10 cellular contexts compared by ENCODE assay signal in the genomic region with DNA sequence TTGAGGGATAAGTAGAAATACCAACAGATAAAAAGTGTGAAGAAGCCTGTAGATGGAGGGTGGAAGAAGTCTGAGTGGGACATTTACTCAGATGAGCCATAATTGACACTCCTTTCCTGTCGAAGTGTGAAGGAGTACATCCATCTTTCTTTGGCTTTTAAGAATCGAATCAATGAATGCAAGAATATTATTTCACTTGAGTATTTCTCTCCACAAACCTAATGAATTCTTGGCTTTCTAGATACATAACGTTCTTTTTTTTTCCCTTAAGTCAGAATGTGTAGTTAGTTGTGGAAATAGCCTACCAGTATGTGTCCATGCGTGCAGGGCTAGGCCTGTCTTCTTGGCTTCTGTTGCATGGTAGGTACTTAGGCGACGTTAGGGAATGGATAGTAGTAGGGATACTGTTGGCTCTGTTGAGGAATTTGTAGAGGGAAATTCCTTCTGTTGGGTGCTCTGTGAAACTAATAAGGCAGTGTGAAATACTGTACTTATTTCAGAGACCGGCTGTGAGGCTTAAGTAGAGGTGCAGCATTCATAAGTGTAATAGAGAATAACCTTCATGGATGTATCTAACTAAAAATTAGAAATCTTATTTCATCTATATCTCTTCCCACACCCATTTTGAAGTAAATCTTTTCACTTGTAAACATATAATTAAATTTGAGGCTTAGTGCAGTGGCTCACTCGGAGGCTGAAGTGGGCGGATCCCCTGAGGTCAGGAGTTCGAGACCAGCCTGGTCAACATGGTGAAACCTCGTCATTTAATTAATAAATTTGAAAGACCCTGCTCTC. TPM values are rescaled to one million over a fixed set of nuclear protein-coding genes. Genes with fewer than 3 reads are reported as not detected.
DNase-seq lines count a peak whose midpoint lies in the region; FAIRE-seq and TF ChIP-seq lines count a peak whose summit lies in the region.
"Had no signal": no experiment of that assay in that cellular context is flagged by ENCODE, and none has a peak within 500 bp of the region (broad histone marks: within the 10 kb centered on the region; RNA-seq: fewer than 3 reads in every experiment).

No MANE protein-coding gene starts in this region.

- H3K9me3 Mint-ChIP-seq in activated T-cell treated with anti-CD3 and anti-CD28 coated beads, Interleukin-2, amount 50 U/mL, for 24 hours: no peaks in the 10 kb centered on the region
- H3K9me3 Mint-ChIP-seq in activated T-helper 1 cell treated with anti-CD3 and anti-CD28 coated beads, Interleukin-12 subunit alpha, Interleukin-12 subunit beta, Interleukin-2, Interleukin-4 antibody, amounts not matched to agents 30 ng/mL and 10 ng/mL and 1 ng/mL, durations not matched to agents 14 hours and 24 hours and 36 hours: no peaks in the 10 kb centered on the region

- no peak for TF ChIP-seq POLR2A in suprapubic skin (IDR thresholded peaks at IDR 0.05)

- H3K27me3 Mint-ChIP-seq in activated T-cell treated with anti-CD3 and anti-CD28 coated beads, Interleukin-2, amount 50 U/mL, for 24 hours: no peaks in the 10 kb centered on the region
- no peaks in the 10 kb centered on the region for H3K27me3 Mint-ChIP-seq in activated T-helper 1 cell treated with anti-CD3 and anti-CD28 coated beads, Interleukin-12 subunit alpha, Interleukin-12 subunit beta, Interleukin-2, Interleukin-4 antibody, amounts not matched to agents 30 ng/mL and 10 ng/mL and 1 ng/mL, durations not matched to agents 14 hours and 24 hours and 36 hours (ENCODE audit: insufficient read depth)

- H3K36me3 ChIP-seq in suprapubic skin: peaks cover 40% of the 10 kb centered on the region

- H3K27ac ChIP-seq in suprapubic skin: peak overlapping the region; percentile 97

- intact Hi-C loops in activated T-helper 1 cell treated with anti-CD3 and anti-CD28 coated beads, Interleukin-12 subunit alpha, Interleukin-12 subunit beta, Interleukin-2, Interleukin-4 antibody, amounts not matched to agents 30 ng/mL and 10 ng/mL and 1 ng/mL, durations not matched to agents 14 hours and 24 hours and 36 hours (cut with micrococcal nuclease): loop anchor here (5.0 to 10.0 kb wide), 4 partner anchors 154 to 1299 kb away; partner anchors contain the start of genes DXO, LEMD2, PSMB9 and TAP1

- H3K4me3 Mint-ChIP-seq in activated T-cell treated with anti-CD3 and anti-CD28 coated beads, Interleukin-2, amount 50 U/mL, for 24 hours: peak overlapping the region; percentile 98
- peak overlapping the region; percentile 97 for H3K4me3 Mint-ChIP-seq in activated T-helper 1 cell treated with anti-CD3 and anti-CD28 coated beads, Interleukin-12 subunit alpha, Interleukin-12 subunit beta, Interleukin-2, Interleukin-4 antibody, amounts not matched to agents 30 ng/mL and 10 ng/mL and 1 ng/mL, durations not matched to agents 14 hours and 24 hours and 36 hours

- no peak for FAIRE-seq in RCC 7860 (lab: Jason Lieb, UNC)

- no peak for DNase-seq in activated T-cell treated with anti-CD3 and anti-CD28 coated beads, Interleukin-2, amount 50 U/mL, for 24 hours
- DNase-seq in activated T-cell treated with anti-CD3 and anti-CD28 coated beads, Interleukin-2, amount 50 U/mL, for 48 hours: no peak
- DNase-seq in activated T-helper 1 cell treated with anti-CD3 and anti-CD28 coated beads, Interleukin-12 subunit alpha, Interleukin-12 subunit beta, Interleukin-2, Interleukin-4 antibody, amounts not matched to agents 30 ng/mL and 10 ng/mL and 1 ng/mL, durations not matched to agents 14 hours and 24 hours and 36 hours (ENCODE audit: low spot score): no peak
- DNase-seq in suprapubic skin (ENCODE audit: low spot score in 2 of 2): no peak
- DNase-seq in putamen (ENCODE audit: low spot score): no peak
- no peak for DNase-seq in NCI-H2196 (lab: John Stamatoyannopoulos, UW; ENCODE audit: unreplicated experiment)
- DNase-seq in RCC 7860 (ENCODE audit: low spot score): no peak
- DNase-seq: DMS153; stimulated activated CD4-positive, alpha-beta T cell treated with anti-CD3 and anti-CD28 coated beads, Interleukin-2, amount 100 ng/mL, for 48 hours had no signal

- H3K4me3 ChIP-seq in iPS-18c (ENCODE audit: insufficient read depth, low read depth, low read length) (peak overlapping the region; percentile 91), suprapubic skin (peak overlapping the region; percentile 85)

- 56% methylated on average over 11 of the region's 11 CpGs for WGBS in suprapubic skin

- H3K36me3 Mint-ChIP-seq in activated T-cell treated with anti-CD3 and anti-CD28 coated beads, Interleukin-2, amount 50 U/mL, for 24 hours (ENCODE audit: low read depth): peaks cover 86% of the 10 kb centered on the region
- H3K36me3 Mint-ChIP-seq in activated T-helper 1 cell treated with anti-CD3 and anti-CD28 coated beads, Interleukin-12 subunit alpha, Interleukin-12 subunit beta, Interleukin-2, Interleukin-4 antibody, amounts not matched to agents 30 ng/mL and 10 ng/mL and 1 ng/mL, durations not matched to agents 14 hours and 24 hours and 36 hours (ENCODE audit: low read depth): peaks cover 57% of the 10 kb centered on the region

- H3K9me3 ChIP-seq in iPS-18c (ENCODE audit: control insufficient read depth, insufficient read depth, low read length): no peaks in the 10 kb centered on the region
- H3K9me3 ChIP-seq in suprapubic skin: no peaks in the 10 kb centered on the region

- no peak for TF ChIP-seq EP300 in suprapubic skin (IDR thresholded peaks at IDR 0.05)

- H3K27me3 ChIP-seq in suprapubic skin: no peaks in the 10 kb centered on the region

- peaks cover 72% of the 10 kb centered on the region for H3K4me1 ChIP-seq in suprapubic skin

- peaks cover 47% of the 10 kb centered on the region for H3K4me1 Mint-ChIP-seq in activated T-cell treated with anti-CD3 and anti-CD28 coated beads, Interleukin-2, amount 50 U/mL, for 24 hours (ENCODE audit: low read depth)
- H3K4me1 Mint-ChIP-seq in activated T-helper 1 cell treated with anti-CD3 and anti-CD28 coated beads, Interleukin-12 subunit alpha, Interleukin-12 subunit beta, Interleukin-2, Interleukin-4 antibody, amounts not matched to agents 30 ng/mL and 10 ng/mL and 1 ng/mL, durations not matched to agents 14 hours and 24 hours and 36 hours (ENCODE audit: low read depth): peaks cover 62% of the 10 kb centered on the region

- peak overlapping the region; percentile 100 for H3K27ac Mint-ChIP-seq in activated T-cell treated with anti-CD3 and anti-CD28 coated beads, Interleukin-2, amount 50 U/mL, for 24 hours
- H3K27ac Mint-ChIP-seq in activated T-helper 1 cell treated with anti-CD3 and anti-CD28 coated beads, Interleukin-12 subunit alpha, Interleukin-12 subunit beta, Interleukin-2, Interleukin-4 antibody, amounts not matched to agents 30 ng/mL and 10 ng/mL and 1 ng/mL, durations not matched to agents 14 hours and 24 hours and 36 hours: peak overlapping the region; percentile 99

- no peak for TF ChIP-seq CTCF in suprapubic skin (IDR thresholded peaks at IDR 0.05)

RNA-seq across cellular contexts. Expression of gene RPS18, which starts 1.5 kb away (rescaled TPM):
- 2,930 and 2,946 TPM in 2 replicates for total RNA-seq in activated T-helper 1 cell treated with anti-CD3 and anti-CD28 coated beads, Interleukin-12 subunit alpha, Interleukin-12 subunit beta, Interleukin-2, Interleukin-4 antibody, amounts not matched to agents 30 ng/mL and 10 ng/mL and 1 ng/mL, durations not matched to agents 14 hours and 24 hours and 36 hours
- total RNA-seq in suprapubic skin: 1,000 to 10,000 TPM; 2,261 to 4,381 (median 4,042) TPM

RNA-seq across cellular contexts. Expression of gene VPS52, which starts 1.6 kb away (rescaled TPM):
- total RNA-seq in activated T-helper 1 cell treated with anti-CD3 and anti-CD28 coated beads, Interleukin-12 subunit alpha, Interleukin-12 subunit beta, Interleukin-2, Interleukin-4 antibody, amounts not matched to agents 30 ng/mL and 10 ng/mL and 1 ng/mL, durations not matched to agents 14 hours and 24 hours and 36 hours: 59.8 and 63.5 TPM in 2 replicates
- total RNA-seq in suprapubic skin: 10 to 100 TPM; 44.4 to 75.1 (median 59.0) TPM

RNA-seq across cellular contexts. Expression of gene B3GALT4, which starts 3.6 kb away (rescaled TPM):
- 4.4 and 5.6 TPM in 2 replicates for total RNA-seq in activated T-helper 1 cell treated with anti-CD3 and anti-CD28 coated beads, Interleukin-12 subunit alpha, Interleukin-12 subunit beta, Interleukin-2, Interleukin-4 antibody, amounts not matched to agents 30 ng/mL and 10 ng/mL and 1 ng/mL, durations not matched to agents 14 hours and 24 hours and 36 hours
- total RNA-seq in suprapubic skin: 10 to 100 TPM; 16.6 to 26.2 (median 18.2) TPM

RNA-seq across cellular contexts. Expression of gene WDR46, which starts 15.7 kb away (rescaled TPM):
- total RNA-seq in activated T-helper 1 cell treated with anti-CD3 and anti-CD28 coated beads, Interleukin-12 subunit alpha, Interleukin-12 subunit beta, Interleukin-2, Interleukin-4 antibody, amounts not matched to agents 30 ng/mL and 10 ng/mL and 1 ng/mL, durations not matched to agents 14 hours and 24 hours and 36 hours: 113 and 123 TPM in 2 replicates
- total RNA-seq in suprapubic skin: 10 to 100 TPM; 41.3 to 67.2 (median 50.2) TPM

RNA-seq across cellular contexts. Expression of gene PFDN6, which starts 16.1 kb away (rescaled TPM):
- total RNA-seq in activated T-helper 1 cell treated with anti-CD3 and anti-CD28 coated beads, Interleukin-12 subunit alpha, Interleukin-12 subunit beta, Interleukin-2, Interleukin-4 antibody, amounts not matched to agents 30 ng/mL and 10 ng/mL and 1 ng/mL, durations not matched to agents 14 hours and 24 hours and 36 hours: 122 and 126 TPM in 2 replicates
- total RNA-seq in suprapubic skin: 10 to 100 TPM; 20.5 to 31.5 (median 22.3) TPM
